7 cellular contexts compared by ENCODE assay signal in genomic region chr1:19811206-19811851, GRCh38. TPM values are rescaled to one million over a fixed set of nuclear protein-coding genes. Genes with fewer than 3 reads are reported as not detected.
DNase-seq lines count a peak whose midpoint lies in the region; ATAC-seq and TF ChIP-seq lines count a peak whose summit lies in the region.

No MANE protein-coding gene starts in this region.

- H4K20me1 ChIP-seq in PC-9 (ENCODE audit: insufficient read depth), result no peaks in the 10 kb centered on the region

- H3K4me1 ChIP-seq in PC-9 (replicated peaks; ENCODE audit: insufficient read depth), result no peaks in the 10 kb centered on the region; the same call in 1 of the 2 replicates

- no peak overlapping the region for H2AFZ ChIP-seq in PC-9

- POLR2A ChIA-PET in PC-9 (lab: Charles Lee; ENCODE audit: unreplicated experiment), result no interaction called here

- intact Hi-C loops in PC-9 (cut with micrococcal nuclease; ENCODE audit: unreplicated experiment), result loop anchor here (2.0 kb wide), 1 partner anchor 75 kb away; no protein-coding TSS in a partner anchor

- peak; percentile 58 for TF ChIP-seq CTCF in PC-9 (conservative IDR thresholded peaks at IDR 0.05)

- CTCF ChIA-PET in PC-9 (lab: Charles Lee), result interaction anchor here (0.7 kb wide), 1 partner anchor 171 kb away, joined by 3 read pairs; no protein-coding TSS in a partner anchor

- H3K27ac ChIP-seq in PC-9, result no peak overlapping the region

- no peak overlapping the region for H3K4me2 ChIP-seq in PC-9

- ATAC-seq in HG03354 (IDR thresholded peaks at IDR 0.05; ENCODE audit: poor library complexity, severe bottlenecking, unreplicated experiment), result no peak

- no TSS peak for BruUV-seq in PC-9 (replicated peaks; lab: Mats Ljungman, UMichigan)

- H3K9me3 ChIP-seq in PC-9 (ENCODE audit: insufficient read depth, low read depth), result no peaks in the 10 kb centered on the region

- H3K79me2 ChIP-seq in PC-9 (ENCODE audit: low read depth), result no peaks in the 10 kb centered on the region

- H3F3A ChIP-seq in PC-9 (ENCODE audit: insufficient read depth, low read depth), result no peaks in the 10 kb centered on the region

- H3K36me3 ChIP-seq in PC-9 (ENCODE audit: low read depth), result no peaks in the 10 kb centered on the region

- H3K9me2 ChIP-seq in PC-9 (ENCODE audit: insufficient read depth), result no peaks in the 10 kb centered on the region

- H3K4me3 ChIP-seq in PC-9, result no peak overlapping the region

- no peaks in the 10 kb centered on the region for H3K27me3 ChIP-seq in PC-9 (ENCODE audit: insufficient read depth, low read depth)

- DNase-seq in GM19238 (ENCODE audit: insufficient read length, low spot score), result peak; percentile 40
- no peak for DNase-seq in PC-9
- DNase-seq in activated effector memory CD4-positive, alpha-beta T cell treated with anti-CD3 and anti-CD28 coated beads, Interleukin-2, amount 50 U/mL, for 16 hours, result peak; percentile 82
- DNase-seq in iPS-NIHi7 (ENCODE audit: extremely low spot score), result peak; percentile 82
- peak in 2 of 3 experiments; percentile 9 to 23 for DNase-seq in stimulated activated CD4-positive, alpha-beta T cell treated with anti-CD3 and anti-CD28 coated beads, TNF-alpha, amount 100 ng/mL, for 4 hours (ENCODE audit: low read depth in 3 of 3)
- DNase-seq in NCI-H345 (lab: John Stamatoyannopoulos, UW), result no peak

RNA-seq across cellular contexts. Expression of gene RNF186, which starts 3.8 kb away (rescaled TPM):
- total RNA-seq in PC-9 (2021), result not detected in 2 replicates

RNA-seq across cellular contexts. Expression of gene TMCO4, which starts 11.6 kb away (rescaled TPM):
- total RNA-seq in PC-9 (2021), result 22.6 and 22.7 TPM in 2 replicates

Comparison
In these comparisons a context has a peak if more than half of its experiments do, and no peak if none do; other contexts are left out.
1. DNase-seq: peak in GM19238 (single experiment), activated effector memory CD4-positive, alpha-beta T cell treated with anti-CD3 and anti-CD28 coated beads, Interleukin-2, amount 50 U/mL, for 16 hours (single experiment), iPS-NIHi7 (single experiment) and stimulated activated CD4-positive, alpha-beta T cell treated with anti-CD3 and anti-CD28 coated beads, TNF-alpha, amount 100 ng/mL, for 4 hours (2 of 3); none in PC-9 (0 of 2) and NCI-H345 (single experiment).